8 cellular contexts compared by ENCODE assay signal in the genomic region with DNA sequence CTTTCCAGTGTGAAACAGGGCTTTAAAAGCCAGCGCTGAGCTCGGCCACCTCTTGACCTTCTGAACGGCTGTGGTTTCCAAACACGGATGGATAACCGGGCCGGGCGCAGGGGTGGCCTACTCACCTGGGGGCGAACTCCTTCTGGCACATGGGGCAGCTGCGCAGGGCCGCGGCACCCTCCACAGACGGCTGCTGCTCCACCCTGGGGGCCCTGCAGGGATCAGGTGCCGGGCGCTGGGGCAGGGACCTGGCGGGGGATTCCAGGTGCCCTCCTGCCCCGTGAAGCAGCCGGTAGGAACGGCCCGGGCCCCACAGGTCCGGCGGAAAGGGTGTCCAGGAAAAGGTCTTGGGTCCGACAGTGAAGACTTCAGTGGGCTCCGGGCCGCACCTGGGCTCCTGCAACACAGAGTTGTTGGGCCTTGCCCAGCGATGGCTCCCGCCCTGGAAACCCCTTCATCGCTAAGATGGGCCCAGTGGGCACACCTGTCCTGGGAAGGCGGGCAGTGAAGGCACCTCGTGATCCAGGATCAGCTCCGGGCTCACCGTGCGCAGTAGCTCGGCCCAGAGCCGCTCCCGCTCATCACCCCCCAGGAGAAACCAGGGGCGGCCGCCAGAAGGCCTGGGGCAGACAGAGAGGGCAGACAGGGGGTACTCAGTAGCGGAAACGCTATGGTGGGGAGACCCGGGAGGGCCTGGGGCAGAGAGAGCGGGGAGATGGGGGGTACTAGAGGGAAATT. TPM values are rescaled to one million over a fixed set of nuclear protein-coding genes. Genes with fewer than 3 reads are reported as not detected.
DNase-seq lines count a peak whose midpoint lies in the region; ATAC-seq and TF ChIP-seq lines count a peak whose summit lies in the region.

No MANE protein-coding gene starts in this region.

- H3K27me3 Mint-ChIP-seq in IgD-negative memory B cell = no peaks in the 10 kb centered on the region
- H3K27me3 Mint-ChIP-seq in chondrocyte (ENCODE audit: low read depth) = no peaks in the 10 kb centered on the region
- no peaks in the 10 kb centered on the region for H3K27me3 Mint-ChIP-seq in naive B cell

- no peak for ATAC-seq in naive B cell (ENCODE audit: low read depth in 2 of 2)

- H3K4me1 ChIP-seq in BE2C = peaks cover 4% of the 10 kb centered on the region

- no peak for TF ChIP-seq CTCF in BE2C (IDR thresholded peaks at IDR 0.05; ENCODE audit: low read depth, low read length)
- no peak for TF ChIP-seq CTCF in chondrocyte (IDR thresholded peaks at IDR 0.05)

- H3K27ac Mint-ChIP-seq in IgD-negative memory B cell (no peak overlapping the region), chondrocyte (ENCODE audit: unreplicated experiment) (no peak overlapping the region), naive B cell (peak overlapping the region in 3 of 6 donors; percentile 66 to 94 (median 89))

- DNase-seq in BE2C (no peak), chondrocyte (ENCODE audit: low spot score) (no peak), naive B cell (no peak), GM19238 (ENCODE audit: insufficient read length, low spot score) (no peak), cerebellar cortex (ENCODE audit: low spot score) (no peak), NCI-H2107 (lab: John Stamatoyannopoulos, UW) (no peak)
- no peak for DNase-seq in stimulated activated CD4-positive, alpha-beta T cell treated with anti-CD3 and anti-CD28 coated beads, Interleukin-4, amount 100 ng/mL, for 24 hours

- H3K9me3 ChIP-seq in BE2C = no peaks in the 10 kb centered on the region

- H3K36me3 Mint-ChIP-seq in IgD-negative memory B cell (no peaks in the 10 kb centered on the region), chondrocyte (ENCODE audit: low read depth) (no peaks in the 10 kb centered on the region), naive B cell (no peaks in the 10 kb centered on the region)

- H3K36me3 ChIP-seq in BE2C = no peaks in the 10 kb centered on the region

- H3K9me3 Mint-ChIP-seq in IgD-negative memory B cell (no peaks in the 10 kb centered on the region), chondrocyte (ENCODE audit: low read depth) (no peaks in the 10 kb centered on the region), naive B cell (no peaks in the 10 kb centered on the region)

- no peaks in the 10 kb centered on the region for H3K27me3 ChIP-seq in BE2C

- H3K4me3 Mint-ChIP-seq in IgD-negative memory B cell (peak overlapping the region; percentile 65 to 86 (median 76)), chondrocyte (ENCODE audit: unreplicated experiment) (peak overlapping the region; percentile 64), naive B cell (peak overlapping the region; percentile 59 to 91 (median 74))

- peak overlapping the region; percentile 35 for H3K4me3 ChIP-seq in BE2C (ENCODE audit: low read depth, low read length)

- H3K4me1 Mint-ChIP-seq in IgD-negative memory B cell (peaks cover 4 to 5% (median 5%) of the 10 kb centered on the region in 3 donors), chondrocyte (ENCODE audit: low read depth) (peaks cover 33% of the 10 kb centered on the region), naive B cell (peaks cover 3 to 22% (median 20%) of the 10 kb centered on the region in 3 donors)

RNA-seq across cellular contexts. Expression of a gene that starts 0.9 kb away (rescaled TPM):
- polyA plus RNA-seq in BE2C (2012; ENCODE audit: insufficient read depth, insufficient read length, low read depth) = 37.3 TPM
- polyA plus RNA-seq in IgD-negative memory B cell (78.2 TPM), naive B cell (ENCODE audit: low read depth in 6 of 6) (10 to 100 TPM; 67.1 to 90.7 (median 77.7) TPM)
- total RNA-seq in chondrocyte = 48.4 to 76.1 TPM (median 69.2 TPM) in 3 replicates

RNA-seq across cellular contexts. Expression of a gene that starts 34.4 kb away (rescaled TPM):
- 22.2 TPM for polyA plus RNA-seq in BE2C (2012; ENCODE audit: insufficient read depth, insufficient read length, low read depth)
- 0.78 TPM for polyA plus RNA-seq in IgD-negative memory B cell
- 112 to 135 TPM (median 116 TPM) in 3 replicates for total RNA-seq in chondrocyte
- polyA plus RNA-seq in naive B cell (ENCODE audit: low read depth in 6 of 6) = 1 to 10 TPM in 1 of 6 donors, under 1 TPM in 4, not detected in 1; 0.26 to 1.3 (median 0.52) TPM
